24 cellular contexts compared by ENCODE assay signal in genomic region chr3:53303957-53304356, GRCh38. TPM values are rescaled to one million over a fixed set of nuclear protein-coding genes. Genes with fewer than 3 reads are reported as not detected.
DNase-seq lines count a peak whose midpoint lies in the region; ATAC-seq and TF ChIP-seq lines count a peak whose summit lies in the region.
"Had no signal": no experiment of that assay in that cellular context is flagged by ENCODE, and none has a peak within 500 bp of the region (broad histone marks: within the 10 kb centered on the region; RNA-seq: fewer than 3 reads in every experiment).

No MANE protein-coding gene starts in this region.

- ATAC-seq in Right ventricle myocardium inferior (peak; percentile 17), Right ventricle myocardium superior (ENCODE audit: poor library complexity) (peak; percentile 51), GM18858 (IDR thresholded peaks at IDR 0.05; ENCODE audit: unreplicated experiment) (no peak)
- ATAC-seq: left colon, PC-3 had no signal

- no peaks in the 10 kb centered on the region for H3K27me3 Mint-ChIP-seq in neural crest cell (ENCODE audit: low read depth)
- no peaks in the 10 kb centered on the region for H3K27me3 Mint-ChIP-seq in CD4-positive, alpha-beta memory T cell
- H3K27me3 Mint-ChIP-seq: CD4-positive, CD25-positive, alpha-beta regulatory T cell had no signal

- H3K4me3 Mint-ChIP-seq in neural crest cell: no peak overlapping the region
- H3K4me3 Mint-ChIP-seq in CD4-positive, alpha-beta memory T cell: no peak overlapping the region
- H3K4me3 Mint-ChIP-seq: CD4-positive, CD25-positive, alpha-beta regulatory T cell; H9 had no signal

- H3K27me3 ChIP-seq in CD4-positive, alpha-beta memory T cell (ENCODE audit: insufficient read depth, low read length): no peaks in the 10 kb centered on the region
- H3K27me3 ChIP-seq: breast epithelium, ovary, upper lobe of left lung had no signal

- no peak overlapping the region for H3K4me3 ChIP-seq in CD4-positive, alpha-beta memory T cell (ENCODE audit: low read length in 2 of 2)
- H3K4me3 ChIP-seq: breast epithelium, ovary, smooth muscle cell, upper lobe of left lung had no signal

- H3K36me3 ChIP-seq in CD4-positive, alpha-beta memory T cell (ENCODE audit: insufficient read depth, low read length): peaks cover 25% of the 10 kb centered on the region
- H3K36me3 ChIP-seq: ovary had no signal

- CTCF ChIA-PET in CD4-positive, alpha-beta memory T cell (lab: Charles Lee; ENCODE audit: partially characterized antibody): no interaction called here
- CTCF ChIA-PET in HEK293T (lab: Yijun Ruan, JAX): interaction anchor here (0.6 kb wide), 1 partner anchor 41 kb away, joined by 4 read pairs; no protein-coding TSS in a partner anchor

- peak overlapping the region; percentile 68 for H3K27ac Mint-ChIP-seq in neural crest cell (ENCODE audit: unreplicated experiment)
- peak overlapping the region in 3 of 7 donors; percentile 25 to 79 (median 53) for H3K27ac Mint-ChIP-seq in CD4-positive, alpha-beta memory T cell

- no peaks in the 10 kb centered on the region for H3K9me3 Mint-ChIP-seq in neural crest cell
- no peaks in the 10 kb centered on the region for H3K9me3 Mint-ChIP-seq in CD4-positive, alpha-beta memory T cell
- H3K9me3 Mint-ChIP-seq: CD4-positive, CD25-positive, alpha-beta regulatory T cell; H9 had no signal

- peaks cover 13% of the 10 kb centered on the region for H3K4me1 Mint-ChIP-seq in neural crest cell
- peaks cover 0 to 4% (median 2%) of the 10 kb centered on the region in 4 donors for H3K4me1 Mint-ChIP-seq in CD4-positive, alpha-beta memory T cell

- no peak for DNase-seq in Right ventricle myocardium inferior (ENCODE audit: missing footprints)
- DNase-seq in cardiac septum (ENCODE audit: low spot score): no peak
- DNase-seq in Right ventricle myocardium superior: no peak
- no peak for DNase-seq in neural crest cell (ENCODE audit: low read depth, low spot score)
- no peak for DNase-seq in CD4-positive, alpha-beta memory T cell
- DNase-seq in HEK293T (ENCODE audit: extremely low spot score): no peak
- DNase-seq in NCI-H510A (lab: John Stamatoyannopoulos, UW): no peak
- DNase-seq: activated naive CD4-positive, alpha-beta T cell treated with Interleukin-2 at 50 U/mL for 16 hours; CD4-positive, CD25-positive, alpha-beta regulatory T cell; effector CD8-positive, alpha-beta T cell; H9; KG1; left colon; NCI-H526 treated with DMSO at 0.1 percent for 48 hours; PC-3; SK-N-SH; stimulated activated CD4-positive, alpha-beta T cell treated with anti-CD3 and anti-CD28 coated beads, Interleukin-4, amount 100 ng/mL, for 4 hours; stimulated activated CD8-positive, alpha-beta memory T cell treated with anti-CD3 and anti-CD28 coated beads, Interleukin-4, amount 100 ng/mL, for 48 hours; T-helper 9 cell had no signal

- no peak overlapping the region for H3K27ac ChIP-seq in CD4-positive, alpha-beta memory T cell (ENCODE audit: low read depth, low read length)
- H3K27ac ChIP-seq: breast epithelium, ovary, upper lobe of left lung had no signal

- intact Hi-C loops in Right ventricle myocardium inferior (cut with DNase I) (loop anchor here (5.0 kb wide), 1 partner anchor 43 kb away; the partner anchor contains the start of gene DCP1A), cardiac septum (cut with DNase I) (loop anchor here (2.0 kb wide), 1 partner anchor 407 kb away; no protein-coding TSS in a partner anchor), Right ventricle myocardium superior (cut with DNase I) (loop anchor here (5.0 kb wide), 1 partner anchor 403 kb away; no protein-coding TSS in a partner anchor)
- intact Hi-C loops in CD4-positive, alpha-beta memory T cell (cut with micrococcal nuclease): no loop called here

- peaks cover 15% of the 10 kb centered on the region for H3K36me3 Mint-ChIP-seq in neural crest cell (ENCODE audit: low read depth)
- peaks cover 24 to 51% of the 10 kb centered on the region in 2 donors for H3K36me3 Mint-ChIP-seq in CD4-positive, alpha-beta memory T cell

- H3K9me3 ChIP-seq in CD4-positive, alpha-beta memory T cell (ENCODE audit: control insufficient read depth in 1 of 2, low read length in 2 of 2): no peaks in the 10 kb centered on the region
- H3K9me3 ChIP-seq: breast epithelium, ovary, SK-N-SH, upper lobe of left lung had no signal

- POLR2A ChIA-PET in CD4-positive, alpha-beta memory T cell (lab: Charles Lee; ENCODE audit: partially characterized antibody): no interaction called here
- POLR2A ChIA-PET in HEK293T (lab: Yijun Ruan, JAX): no interaction called here

- H3K4me1 ChIP-seq in CD4-positive, alpha-beta memory T cell (ENCODE audit: insufficient read depth, low read length): no peaks in the 10 kb centered on the region
- H3K4me1 ChIP-seq: breast epithelium had no signal

- no peak for TF ChIP-seq CTCF in neural crest cell (conservative IDR thresholded peaks at IDR 0.05)

TF ChIP-seq in HEK293T, 16 proteins besides CTCF, POLR2A, EP300 and RAD21:
- TF ChIP-seq LEF1 (IDR thresholded peaks at IDR 0.05; ENCODE audit: borderline replicate concordance): no peak

RNA-seq across cellular contexts. Expression of gene DCP1A, which starts 43.4 kb away (rescaled TPM):
- total RNA-seq in Right ventricle myocardium inferior: 17.7 TPM
- total RNA-seq in cardiac septum: 17.3 TPM
- 16.3 TPM for total RNA-seq in Right ventricle myocardium superior
- total RNA-seq in neural crest cell: 30.0 and 30.6 TPM in 2 replicates
- 10 to 100 TPM; 40.9 to 43.5 TPM for total RNA-seq in CD4-positive, alpha-beta memory T cell
- 10 to 100 TPM; 75.2 to 94.1 TPM for polyA plus RNA-seq in CD4-positive, alpha-beta memory T cell

RNA-seq across cellular contexts. Expression of gene TKT, which starts 48.1 kb away (rescaled TPM):
- total RNA-seq in Right ventricle myocardium inferior (48.1 TPM), cardiac septum (34.6 TPM), Right ventricle myocardium superior (43.6 TPM), neural crest cell (556 and 564 TPM in 2 replicates)
- total RNA-seq in CD4-positive, alpha-beta memory T cell: 10 to 100 TPM; 75.6 to 87.9 TPM
- polyA plus RNA-seq in CD4-positive, alpha-beta memory T cell: 10 to 100 TPM; 49.3 to 75.6 TPM
